ENCODE assay signal across 15 cellular contexts in genomic region chr6:27851440-27851839, GRCh38.
DNase-seq lines count a peak whose midpoint lies in the region; ATAC-seq and TF ChIP-seq lines count a peak whose summit lies in the region.
"Had no signal": no experiment of that assay in that cellular context is flagged by ENCODE, and none has a peak within 500 bp of the region (broad histone marks: within the 10 kb centered on the region; RNA-seq: fewer than 3 reads in every experiment).

No MANE protein-coding gene starts in this region.

- no peaks in the 10 kb centered on the region for H3K27me3 ChIP-seq in iPS-20b (ENCODE audit: insufficient read depth, low read length)
- H3K27me3 ChIP-seq: BLaER1 had no signal

- H3K9me3 Mint-ChIP-seq in activated CD4-positive, alpha-beta T cell treated with anti-CD3 and anti-CD28 coated beads, Interleukin-2, amount 10 ng/mL, durations not matched to agents 24 days and 14 days: no peaks in the 10 kb centered on the region
- no peaks in the 10 kb centered on the region for H3K9me3 Mint-ChIP-seq in activated CD4-positive, alpha-beta T cell treated with anti-CD3 and anti-CD28 coated beads, Interleukin-2, amount 10 ng/mL, durations not matched to agents 7 days and 5 days
- H3K9me3 Mint-ChIP-seq: CD8-positive, alpha-beta T cell had no signal

- no peaks in the 10 kb centered on the region for H3K79me2 ChIP-seq in OCI-LY7 (ENCODE audit: insufficient read depth, low read depth, low read length)

- DNase-seq in activated CD4-positive, alpha-beta T cell treated with anti-CD3 and anti-CD28 coated beads, Interleukin-2, amount 10 ng/mL, durations not matched to agents 24 days and 14 days: peak; percentile 33
- DNase-seq in activated CD4-positive, alpha-beta T cell treated with anti-CD3 and anti-CD28 coated beads, Interleukin-2, amount 10 ng/mL, durations not matched to agents 7 days and 5 days: no peak
- DNase-seq in OCI-LY7 (ENCODE audit: low spot score) (no peak), activated gamma-delta T cell treated with Interleukin-2 at 50 U/mL for 16 hours (no peak), 8988T (no peak)
- DNase-seq: Calu3; CD8-positive, alpha-beta T cell; DMS79 treated with DMSO at 0.1 percent for 48 hours; GF-D8 had no signal

- CTCF ChIA-PET in activated CD4-positive, alpha-beta T cell treated with anti-CD3 and anti-CD28 coated beads, Interleukin-2, amount 10 ng/mL, durations not matched to agents 7 days and 5 days (lab: Charles Lee): interaction anchor here (0.6 to 1.6 kb wide), 7 partner anchors 10 to 884 kb away, joined by 3 to 6 read pairs (median 4); no protein-coding TSS in a partner anchor
- CTCF ChIA-PET in OCI-LY7 (lab: Charles Lee; ENCODE audit: unreplicated experiment): no interaction called here

- no peaks in the 10 kb centered on the region for H3K36me3 Mint-ChIP-seq in activated CD4-positive, alpha-beta T cell treated with anti-CD3 and anti-CD28 coated beads, Interleukin-2, amount 10 ng/mL, durations not matched to agents 24 days and 14 days (ENCODE audit: low read depth)
- H3K36me3 Mint-ChIP-seq in activated CD4-positive, alpha-beta T cell treated with anti-CD3 and anti-CD28 coated beads, Interleukin-2, amount 10 ng/mL, durations not matched to agents 7 days and 5 days (ENCODE audit: low read depth): no peaks in the 10 kb centered on the region
- H3K36me3 Mint-ChIP-seq: CD14-positive monocyte; CD8-positive, alpha-beta T cell had no signal

- no peak overlapping the region for H3K4me3 Mint-ChIP-seq in activated CD4-positive, alpha-beta T cell treated with anti-CD3 and anti-CD28 coated beads, Interleukin-2, amount 10 ng/mL, durations not matched to agents 24 days and 14 days
- H3K4me3 Mint-ChIP-seq in activated CD4-positive, alpha-beta T cell treated with anti-CD3 and anti-CD28 coated beads, Interleukin-2, amount 10 ng/mL, durations not matched to agents 7 days and 5 days: no peak overlapping the region
- H3K4me3 Mint-ChIP-seq: CD14-positive monocyte; CD8-positive, alpha-beta T cell had no signal

- H3K36me3 ChIP-seq in OCI-LY7 (ENCODE audit: insufficient read depth, low read length): no peaks in the 10 kb centered on the region
- H3K36me3 ChIP-seq in iPS-20b (ENCODE audit: insufficient read depth, low read depth, low read length): no peaks in the 10 kb centered on the region
- H3K36me3 ChIP-seq: BLaER1, HAP-1 had no signal

- intact Hi-C loops in activated CD4-positive, alpha-beta T cell treated with anti-CD3 and anti-CD28 coated beads, Interleukin-2, amount 10 ng/mL, durations not matched to agents 24 days and 14 days (cut with micrococcal nuclease): no loop called here
- intact Hi-C loops in OCI-LY7 (cut with micrococcal nuclease; ENCODE audit: unreplicated experiment): no loop called here

- peak overlapping the region; percentile 37 for H3K4me2 ChIP-seq in OCI-LY7 (ENCODE audit: low read length)
- H3K4me2 ChIP-seq: BLaER1 had no signal

- H3K4me1 ChIP-seq in OCI-LY7 (ENCODE audit: insufficient read depth, low read length, poor library complexity, severe bottlenecking): peaks cover 50% of the 10 kb centered on the region
- H3K4me1 ChIP-seq in iPS-20b (ENCODE audit: insufficient read depth, low read length): peaks cover 3% of the 10 kb centered on the region; the same call in 1 of the 2 replicates
- H3K4me1 ChIP-seq: BLaER1, HAP-1 had no signal

- ATAC-seq in GM19351 (IDR thresholded peaks at IDR 0.05; ENCODE audit: unreplicated experiment): no peak
- ATAC-seq: CD8-positive, alpha-beta T cell had no signal

- POLR2A ChIA-PET in activated CD4-positive, alpha-beta T cell treated with anti-CD3 and anti-CD28 coated beads, Interleukin-2, amount 10 ng/mL, durations not matched to agents 7 days and 5 days (lab: Charles Lee): interaction anchor here (0.7 to 2.0 kb wide), 4 partner anchors 11 to 647 kb away, joined by 4 to 22 read pairs (median 4); a partner anchor contains a TSS
- POLR2A ChIA-PET in OCI-LY7 (lab: Charles Lee): interaction anchor here (0.6 to 27.1 kb wide), 7 partner anchors 9 to 234 kb away, joined by 3 to 1237 read pairs (median 9); a partner anchor contains a TSS

- H3K27ac Mint-ChIP-seq in activated CD4-positive, alpha-beta T cell treated with anti-CD3 and anti-CD28 coated beads, Interleukin-2, amount 10 ng/mL, durations not matched to agents 24 days and 14 days: no peak overlapping the region
- no peak overlapping the region for H3K27ac Mint-ChIP-seq in activated CD4-positive, alpha-beta T cell treated with anti-CD3 and anti-CD28 coated beads, Interleukin-2, amount 10 ng/mL, durations not matched to agents 7 days and 5 days
- H3K27ac Mint-ChIP-seq: CD14-positive monocyte; CD8-positive, alpha-beta T cell had no signal

- no peak overlapping the region for H3K4me3 ChIP-seq in OCI-LY7 (ENCODE audit: low read depth, low read length, poor library complexity, severe bottlenecking)
- peak overlapping the region; percentile 13; the same call in 1 of the 2 replicates for H3K4me3 ChIP-seq in iPS-20b (ENCODE audit: low read length)
- H3K4me3 ChIP-seq: BLaER1, HAP-1 had no signal

- TF ChIP-seq CTCF in OCI-LY7 (conservative IDR thresholded peaks at IDR 0.05; ENCODE audit: low read length): no peak

- no peaks in the 10 kb centered on the region for H4K20me1 ChIP-seq in OCI-LY7 (ENCODE audit: insufficient read depth, low read length)
- H4K20me1 ChIP-seq: BLaER1 had no signal

- peaks cover 17% of the 10 kb centered on the region for H3K27me3 Mint-ChIP-seq in activated CD4-positive, alpha-beta T cell treated with anti-CD3 and anti-CD28 coated beads, Interleukin-2, amount 10 ng/mL, durations not matched to agents 24 days and 14 days
- peaks cover 17% of the 10 kb centered on the region for H3K27me3 Mint-ChIP-seq in activated CD4-positive, alpha-beta T cell treated with anti-CD3 and anti-CD28 coated beads, Interleukin-2, amount 10 ng/mL, durations not matched to agents 7 days and 5 days

- H2AFZ ChIP-seq in OCI-LY7 (ENCODE audit: low read length): peak overlapping the region; percentile 80

- H3K4me1 Mint-ChIP-seq in activated CD4-positive, alpha-beta T cell treated with anti-CD3 and anti-CD28 coated beads, Interleukin-2, amount 10 ng/mL, durations not matched to agents 24 days and 14 days: peaks cover 4% of the 10 kb centered on the region
- peaks cover 4% of the 10 kb centered on the region for H3K4me1 Mint-ChIP-seq in activated CD4-positive, alpha-beta T cell treated with anti-CD3 and anti-CD28 coated beads, Interleukin-2, amount 10 ng/mL, durations not matched to agents 7 days and 5 days

- no peaks in the 10 kb centered on the region for H3K9me2 ChIP-seq in OCI-LY7 (ENCODE audit: insufficient read depth, low read length)

- BruUV-seq in OCI-LY7 (replicated peaks; lab: Mats Ljungman, UMichigan): no TSS peak

- H3K9me3 ChIP-seq in OCI-LY7 (ENCODE audit: low read length) (no peaks in the 10 kb centered on the region), iPS-20b (ENCODE audit: insufficient read depth, low read depth, low read length) (no peaks in the 10 kb centered on the region)
- H3K9me3 ChIP-seq: BLaER1, HAP-1 had no signal

- H3K27ac ChIP-seq in OCI-LY7 (ENCODE audit: low read depth, low read length, poor library complexity, severe bottlenecking) (no peak overlapping the region), iPS-20b (ENCODE audit: low read length) (no peak overlapping the region)
- H3K27ac ChIP-seq: 22Rv1, BLaER1 had no signal

- no peak overlapping the region for H3K9ac ChIP-seq in iPS-20b (ENCODE audit: low read depth, low read length)
- H3K9ac ChIP-seq: BLaER1 had no signal
